In the genomic region with DNA sequence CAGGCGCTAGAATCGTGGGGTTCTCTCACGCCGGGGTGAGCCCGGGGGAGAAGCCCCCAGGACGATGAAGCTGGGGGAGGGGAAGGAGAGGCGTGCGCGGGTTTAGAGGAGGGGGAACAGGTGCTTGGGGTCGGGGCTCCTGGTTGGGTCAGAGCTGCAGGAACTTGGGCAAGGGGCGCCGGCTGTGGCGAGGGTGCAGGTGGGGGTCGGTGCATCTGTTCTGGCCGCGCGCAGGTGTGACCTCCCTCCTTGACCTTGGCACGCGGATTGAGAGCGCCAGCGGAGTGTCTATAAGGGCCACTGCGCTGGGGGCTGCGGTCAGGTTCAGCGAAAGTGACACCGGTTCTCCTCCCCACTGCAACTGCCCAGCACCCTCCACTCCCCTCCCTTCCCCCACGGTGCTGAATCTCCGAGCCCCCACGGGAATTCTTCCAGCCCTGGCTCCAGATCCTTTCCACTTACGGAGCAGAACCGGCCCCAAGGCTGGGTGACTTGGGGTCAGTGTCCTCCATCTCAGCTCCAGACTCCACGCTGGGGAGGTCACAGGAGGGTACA, we compare ENCODE assay signal across 8 cellular contexts.
DNase-seq lines count a peak whose midpoint lies in the region; ATAC-seq and TF ChIP-seq lines count a peak whose summit lies in the region.

No MANE protein-coding gene starts in this region.

- peak; percentile 4 to 16 for ATAC-seq in stimulated activated naive B cell treated with anti-CD40 and anti-IgM and Interleukin-4, amounts not matched to agents 10 μg/mL and 1 μg/mL and 100 μg/mL, for 72 hours (replicated peaks)
- no peak for ATAC-seq in GM19397 (IDR thresholded peaks at IDR 0.05; ENCODE audit: unreplicated experiment)
- no peak for ATAC-seq in HG02623 (IDR thresholded peaks at IDR 0.05; ENCODE audit: unreplicated experiment)

- in situ Hi-C loops in GM13976 (cut with MboI; ENCODE audit: low sequenced_read_pairs, unreplicated experiment) = no loop called here

- TF ChIP-seq CTCF in GM13976 (IDR thresholded peaks at IDR 0.05; ENCODE audit: borderline replicate concordance, control extremely low read depth, extremely low read depth, insufficient read depth, missing control alignments) (no peak), cardiac fibroblast (IDR thresholded peaks at IDR 0.05; ENCODE audit: low read depth, low read length) (no peak)

- peak overlapping the region; percentile 94 for H3K27ac Mint-ChIP-seq in stimulated activated naive B cell treated with anti-CD40 and anti-IgM and Interleukin-4, amounts not matched to agents 10 μg/mL and 1 μg/mL and 100 μg/mL, for 72 hours

- DNase-seq in GM13976 (ENCODE audit: low spot score) = peak; percentile 55
- DNase-seq in NCI-H82 treated with DMSO at 0.1 percent for 48 hours (lab: John Stamatoyannopoulos, UW; ENCODE audit: unreplicated experiment) = peak; percentile 60
- peak in 1 of 2 donors; percentile 5 for DNase-seq in cardiac fibroblast (ENCODE audit: low read depth in 2 of 2)
- DNase-seq in left kidney (ENCODE audit: low read depth, low spot score) = peak; percentile 59
- DNase-seq in stimulated activated naive B cell treated with anti-CD40 and anti-IgM and Interleukin-4, amounts not matched to agents 10 μg/mL and 1 μg/mL and 100 μg/mL, for 72 hours = peak; percentile 31
- no peak for DNase-seq in DMS114 treated with DMSO at 0.1 percent for 48 hours (lab: John Stamatoyannopoulos, UW; ENCODE audit: unreplicated experiment)

- no peaks in the 10 kb centered on the region for H3K9me3 Mint-ChIP-seq in stimulated activated naive B cell treated with anti-CD40 and anti-IgM and Interleukin-4, amounts not matched to agents 10 μg/mL and 1 μg/mL and 100 μg/mL, for 72 hours

- H3K4me3 Mint-ChIP-seq in stimulated activated naive B cell treated with anti-CD40 and anti-IgM and Interleukin-4, amounts not matched to agents 10 μg/mL and 1 μg/mL and 100 μg/mL, for 72 hours = peak overlapping the region; percentile 89 to 100

- peaks cover 19 to 43% of the 10 kb centered on the region in 2 donors for H3K4me1 Mint-ChIP-seq in stimulated activated naive B cell treated with anti-CD40 and anti-IgM and Interleukin-4, amounts not matched to agents 10 μg/mL and 1 μg/mL and 100 μg/mL, for 72 hours

- H3K4me3 ChIP-seq in cardiac fibroblast (replicated peaks in 1 of 2; ENCODE audit: low read depth in 2 of 2, low read length in 2 of 2) = peak overlapping the region; percentile 83 to 93

- H3K36me3 Mint-ChIP-seq in stimulated activated naive B cell treated with anti-CD40 and anti-IgM and Interleukin-4, amounts not matched to agents 10 μg/mL and 1 μg/mL and 100 μg/mL, for 72 hours = peaks cover 22 to 29% of the 10 kb centered on the region in 2 donors

- H3K27me3 Mint-ChIP-seq in stimulated activated naive B cell treated with anti-CD40 and anti-IgM and Interleukin-4, amounts not matched to agents 10 μg/mL and 1 μg/mL and 100 μg/mL, for 72 hours = no peaks in the 10 kb centered on the region

Comparison
In these comparisons a context has a peak if more than half of its experiments do, and no peak if none do; other contexts are left out.
1. ATAC-seq: peak in stimulated activated naive B cell treated with anti-CD40 and anti-IgM and Interleukin-4, amounts not matched to agents 10 μg/mL and 1 μg/mL and 100 μg/mL, for 72 hours (2 of 2); none in GM19397 (single experiment) and HG02623 (single experiment).